In the genomic region with DNA sequence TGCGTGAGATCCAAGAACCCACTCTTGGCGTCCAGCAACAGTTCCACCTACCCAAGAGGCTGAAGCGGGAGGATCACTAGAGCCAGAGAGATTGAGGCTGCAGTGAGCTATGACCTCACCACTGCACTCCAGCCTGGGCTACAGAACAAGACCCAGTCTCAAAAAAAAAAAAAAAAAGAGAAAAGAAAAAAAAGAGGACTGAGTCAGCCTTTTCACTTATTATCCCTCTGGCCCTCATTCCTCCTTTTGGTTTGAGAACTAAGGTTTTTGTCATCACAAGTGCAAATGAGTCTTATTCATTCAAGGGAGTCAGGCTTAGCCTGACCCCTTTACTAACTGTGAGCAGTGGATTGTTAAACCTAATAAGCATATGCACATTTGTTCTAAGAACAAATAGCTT, we compare ENCODE assay signal across 1 cellular context.
A peak's percentile ranks its signal among the peaks of the same experiment; 100 is the strongest.
TF ChIP-seq lines count a peak whose summit lies in the region.

No MANE protein-coding gene starts in this region.

TF ChIP-seq in H1, 55 proteins besides CTCF, POLR2A, EP300 and RAD21 (continued from another document):
- TF ChIP-seq, protein P1, sequence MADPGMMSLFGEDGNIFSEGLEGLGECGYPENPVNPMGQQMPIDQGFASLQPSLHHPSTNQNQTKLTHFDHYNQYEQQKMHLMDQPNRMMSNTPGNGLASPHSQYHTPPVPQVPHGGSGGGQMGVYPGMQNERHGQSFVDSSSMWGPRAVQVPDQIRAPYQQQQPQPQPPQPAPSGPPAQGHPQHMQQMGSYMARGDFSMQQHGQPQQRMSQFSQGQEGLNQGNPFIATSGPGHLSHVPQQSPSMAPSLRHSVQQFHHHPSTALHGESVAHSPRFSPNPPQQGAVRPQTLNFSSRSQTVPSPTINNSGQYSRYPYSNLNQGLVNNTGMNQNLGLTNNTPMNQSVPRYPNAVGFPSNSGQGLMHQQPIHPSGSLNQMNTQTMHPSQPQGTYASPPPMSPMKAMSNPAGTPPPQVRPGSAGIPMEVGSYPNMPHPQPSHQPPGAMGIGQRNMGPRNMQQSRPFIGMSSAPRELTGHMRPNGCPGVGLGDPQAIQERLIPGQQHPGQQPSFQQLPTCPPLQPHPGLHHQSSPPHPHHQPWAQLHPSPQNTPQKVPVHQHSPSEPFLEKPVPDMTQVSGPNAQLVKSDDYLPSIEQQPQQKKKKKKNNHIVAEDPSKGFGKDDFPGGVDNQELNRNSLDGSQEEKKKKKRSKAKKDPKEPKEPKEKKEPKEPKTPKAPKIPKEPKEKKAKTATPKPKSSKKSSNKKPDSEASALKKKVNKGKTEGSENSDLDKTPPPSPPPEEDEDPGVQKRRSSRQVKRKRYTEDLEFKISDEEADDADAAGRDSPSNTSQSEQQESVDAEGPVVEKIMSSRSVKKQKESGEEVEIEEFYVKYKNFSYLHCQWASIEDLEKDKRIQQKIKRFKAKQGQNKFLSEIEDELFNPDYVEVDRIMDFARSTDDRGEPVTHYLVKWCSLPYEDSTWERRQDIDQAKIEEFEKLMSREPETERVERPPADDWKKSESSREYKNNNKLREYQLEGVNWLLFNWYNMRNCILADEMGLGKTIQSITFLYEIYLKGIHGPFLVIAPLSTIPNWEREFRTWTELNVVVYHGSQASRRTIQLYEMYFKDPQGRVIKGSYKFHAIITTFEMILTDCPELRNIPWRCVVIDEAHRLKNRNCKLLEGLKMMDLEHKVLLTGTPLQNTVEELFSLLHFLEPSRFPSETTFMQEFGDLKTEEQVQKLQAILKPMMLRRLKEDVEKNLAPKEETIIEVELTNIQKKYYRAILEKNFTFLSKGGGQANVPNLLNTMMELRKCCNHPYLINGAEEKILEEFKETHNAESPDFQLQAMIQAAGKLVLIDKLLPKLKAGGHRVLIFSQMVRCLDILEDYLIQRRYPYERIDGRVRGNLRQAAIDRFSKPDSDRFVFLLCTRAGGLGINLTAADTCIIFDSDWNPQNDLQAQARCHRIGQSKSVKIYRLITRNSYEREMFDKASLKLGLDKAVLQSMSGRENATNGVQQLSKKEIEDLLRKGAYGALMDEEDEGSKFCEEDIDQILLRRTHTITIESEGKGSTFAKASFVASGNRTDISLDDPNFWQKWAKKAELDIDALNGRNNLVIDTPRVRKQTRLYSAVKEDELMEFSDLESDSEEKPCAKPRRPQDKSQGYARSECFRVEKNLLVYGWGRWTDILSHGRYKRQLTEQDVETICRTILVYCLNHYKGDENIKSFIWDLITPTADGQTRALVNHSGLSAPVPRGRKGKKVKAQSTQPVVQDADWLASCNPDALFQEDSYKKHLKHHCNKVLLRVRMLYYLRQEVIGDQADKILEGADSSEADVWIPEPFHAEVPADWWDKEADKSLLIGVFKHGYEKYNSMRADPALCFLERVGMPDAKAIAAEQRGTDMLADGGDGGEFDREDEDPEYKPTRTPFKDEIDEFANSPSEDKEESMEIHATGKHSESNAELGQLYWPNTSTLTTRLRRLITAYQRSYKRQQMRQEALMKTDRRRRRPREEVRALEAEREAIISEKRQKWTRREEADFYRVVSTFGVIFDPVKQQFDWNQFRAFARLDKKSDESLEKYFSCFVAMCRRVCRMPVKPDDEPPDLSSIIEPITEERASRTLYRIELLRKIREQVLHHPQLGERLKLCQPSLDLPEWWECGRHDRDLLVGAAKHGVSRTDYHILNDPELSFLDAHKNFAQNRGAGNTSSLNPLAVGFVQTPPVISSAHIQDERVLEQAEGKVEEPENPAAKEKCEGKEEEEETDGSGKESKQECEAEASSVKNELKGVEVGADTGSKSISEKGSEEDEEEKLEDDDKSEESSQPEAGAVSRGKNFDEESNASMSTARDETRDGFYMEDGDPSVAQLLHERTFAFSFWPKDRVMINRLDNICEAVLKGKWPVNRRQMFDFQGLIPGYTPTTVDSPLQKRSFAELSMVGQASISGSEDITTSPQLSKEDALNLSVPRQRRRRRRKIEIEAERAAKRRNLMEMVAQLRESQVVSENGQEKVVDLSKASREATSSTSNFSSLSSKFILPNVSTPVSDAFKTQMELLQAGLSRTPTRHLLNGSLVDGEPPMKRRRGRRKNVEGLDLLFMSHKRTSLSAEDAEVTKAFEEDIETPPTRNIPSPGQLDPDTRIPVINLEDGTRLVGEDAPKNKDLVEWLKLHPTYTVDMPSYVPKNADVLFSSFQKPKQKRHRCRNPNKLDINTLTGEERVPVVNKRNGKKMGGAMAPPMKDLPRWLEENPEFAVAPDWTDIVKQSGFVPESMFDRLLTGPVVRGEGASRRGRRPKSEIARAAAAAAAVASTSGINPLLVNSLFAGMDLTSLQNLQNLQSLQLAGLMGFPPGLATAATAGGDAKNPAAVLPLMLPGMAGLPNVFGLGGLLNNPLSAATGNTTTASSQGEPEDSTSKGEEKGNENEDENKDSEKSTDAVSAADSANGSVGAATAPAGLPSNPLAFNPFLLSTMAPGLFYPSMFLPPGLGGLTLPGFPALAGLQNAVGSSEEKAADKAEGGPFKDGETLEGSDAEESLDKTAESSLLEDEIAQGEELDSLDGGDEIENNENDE (IDR thresholded peaks at IDR 0.05; ENCODE audit: insufficient replicate concordance, low read length): no peak
- peak; percentile 70 for TF ChIP-seq MAFK (IDR thresholded peaks at IDR 0.05; ENCODE audit: low read depth, low read length)
- TF ChIP-seq ZNF274 (IDR thresholded peaks at IDR 0.05; ENCODE audit: borderline replicate concordance, extremely low read depth, low read length): no peak
- TF ChIP-seq TCF12 (IDR thresholded peaks at IDR 0.05; ENCODE audit: low read depth, low read length): no peak
- TF ChIP-seq BACH1 (IDR thresholded peaks at IDR 0.05; ENCODE audit: low read length): peak; percentile 56; the same call in 1 of the 2 replicates
- TF ChIP-seq SRF (IDR thresholded peaks at IDR 0.05; ENCODE audit: low read depth, low read length): no peak
- no peak for TF ChIP-seq RNF2 (IDR thresholded peaks at IDR 0.05; ENCODE audit: borderline replicate concordance, low read depth, low read length, missing control alignments, poor library complexity, severe bottlenecking)
- TF ChIP-seq BCL11A (IDR thresholded peaks at IDR 0.05; ENCODE audit: low read depth in 2 of 2, low read length in 2 of 2): no peak
- no peak for TF ChIP-seq NRF1 (IDR thresholded peaks at IDR 0.05; ENCODE audit: low read depth, low read length)
- no peak for TF ChIP-seq RBBP5 (IDR thresholded peaks at IDR 0.05; ENCODE audit: borderline replicate concordance, low read depth, low read length)
- TF ChIP-seq JUN (IDR thresholded peaks at IDR 0.05; ENCODE audit: low read depth, low read length): peak; percentile 66; the same call in 1 of the 2 replicates
- no peak for TF ChIP-seq TEAD4 (IDR thresholded peaks at IDR 0.05; ENCODE audit: low read depth, low read length)
- no peak for TF ChIP-seq POU5F1 (IDR thresholded peaks at IDR 0.05; ENCODE audit: low read depth, low read length)
- TF ChIP-seq HDAC2 (IDR thresholded peaks at IDR 0.05; ENCODE audit: borderline replicate concordance in 1 of 2, low read depth in 2 of 2, low read length in 2 of 2): 0 out of 4 replicates have a peak, but pooled peaks of 1 of the 2 experiments have one; percentile 19
- peak; percentile 81 for TF ChIP-seq JUND (IDR thresholded peaks at IDR 0.05; ENCODE audit: low read length)
TF ChIP-seq in H1: peak in this region for 7.
